17 cellular contexts compared by ENCODE assay signal in genomic region chr6:137729866-137730629, GRCh38.
A peak's percentile ranks its signal among the peaks of the same experiment; 100 is the strongest.
DNase-seq lines count a peak whose midpoint lies in the region; ATAC-seq, FAIRE-seq and TF ChIP-seq lines count a peak whose summit lies in the region.
"Had no signal": no experiment of that assay in that cellular context is flagged by ENCODE, and none has a peak within 500 bp of the region (broad histone marks: within the 10 kb centered on the region; RNA-seq: fewer than 3 reads in every experiment).

No MANE protein-coding gene starts in this region.

- no peak for TF ChIP-seq CTCF in HepG2 (CRISPR knock-in tag; IDR thresholded peaks at IDR 0.05)
- no peak for TF ChIP-seq CTCF in right lobe of liver (IDR thresholded peaks at IDR 0.05)
- TF ChIP-seq CTCF in K562 (IDR thresholded peaks at IDR 0.05 in 2 of 3, conservative IDR thresholded peaks at IDR 0.05 in 1 of 3; ENCODE audit: insufficient read depth in 2 of 3, low read depth in 1 of 3, low read length in 3 of 3), result no peak
- TF ChIP-seq CTCF in keratinocyte (optimal IDR thresholded peaks at IDR 0.05 in 1 of 3, IDR thresholded peaks at IDR 0.05 in 1 of 3, conservative IDR thresholded peaks at IDR 0.05 in 1 of 3; ENCODE audit: extremely low read depth in 1 of 3, insufficient read depth in 2 of 3, low read length in 3 of 3), result no peak

- H3K9ac ChIP-seq in HepG2 (ENCODE audit: insufficient read depth, low read depth, low read length) (no peak overlapping the region; the same call in 1 of the 2 replicates), K562 (ENCODE audit: insufficient read depth in 1 of 2, low read depth in 2 of 2, low read length in 2 of 2) (no peak overlapping the region), keratinocyte (ENCODE audit: control insufficient read depth, extremely low read depth, insufficient read depth, low read length) (peak overlapping the region; percentile 43)

- H3K9me3 ChIP-seq in HepG2 (ENCODE audit: low read length) (no peaks in the 10 kb centered on the region), right lobe of liver (no peaks in the 10 kb centered on the region), K562 (replicated peaks; ENCODE audit: control insufficient read depth, insufficient read depth, low read depth, low read length) (no peaks in the 10 kb centered on the region), keratinocyte (ENCODE audit: control insufficient read depth, low read depth, low read length) (no peaks in the 10 kb centered on the region)

- dilution Hi-C loops in keratinocyte (cut with MboI; ENCODE audit: extremely low pct_ligation_motif_present, low sequenced_read_pairs), result no loop called here

- TF ChIP-seq EP300 in HepG2 (IDR thresholded peaks at IDR 0.05; ENCODE audit: low read depth in 2 of 2, low read length in 2 of 2) (peak; percentile 24 to 72; a peak in 2 of 4 replicates), HepG2 (CRISPR knock-in tag; IDR thresholded peaks at IDR 0.05; ENCODE audit: borderline replicate concordance) (peak; percentile 68; the same call in 1 of the 2 replicates), K562 (IDR thresholded peaks at IDR 0.05; ENCODE audit: low read length) (no peak)

- in situ Hi-C loops in HepG2 (cut with HindIII; ENCODE audit: extremely low pct_ligation_motif_present, low pct_unique_long_range_greater_than_20kb) (loop anchor here (5.0 kb wide), 1 partner anchor 72 kb away; no protein-coding TSS in a partner anchor), K562 (cut with MboI) (no loop called here)

- H3K4me1 ChIP-seq in HepG2 (ENCODE audit: insufficient read depth, low read length) (peaks cover 99% of the 10 kb centered on the region), right lobe of liver (peaks cover 0 to 6% (median 1%) of the 10 kb centered on the region in 4 donors), K562 (replicated peaks in 1 of 2; ENCODE audit: control insufficient read depth in 2 of 2, insufficient read depth in 2 of 2, low read length in 2 of 2) (peaks cover 0 to 8% of the 10 kb centered on the region in 2 experiments; a peak in 1 of 5 replicates), keratinocyte (ENCODE audit: control insufficient read depth, extremely low read depth, insufficient read depth, low read length) (peaks cover 37% of the 10 kb centered on the region)

- no peaks in the 10 kb centered on the region for H4K20me1 ChIP-seq in HepG2 (ENCODE audit: insufficient read depth, low read length)
- H4K20me1 ChIP-seq in K562 (replicated peaks; ENCODE audit: control insufficient read depth, insufficient read depth, low read length), result no peaks in the 10 kb centered on the region
- no peaks in the 10 kb centered on the region for H4K20me1 ChIP-seq in keratinocyte (ENCODE audit: control insufficient read depth, extremely low read depth, insufficient read depth, low read length)

- H3K36me3 ChIP-seq in HepG2 (replicated peaks in 1 of 2; ENCODE audit: control insufficient read depth in 1 of 2, insufficient read depth in 2 of 2, low read length in 2 of 2), result no peaks in the 10 kb centered on the region
- H3K36me3 ChIP-seq in right lobe of liver, result no peaks in the 10 kb centered on the region
- H3K36me3 ChIP-seq in K562 (ENCODE audit: control insufficient read depth, insufficient read depth, low read length), result no peaks in the 10 kb centered on the region
- no peaks in the 10 kb centered on the region for H3K36me3 ChIP-seq in keratinocyte (ENCODE audit: control insufficient read depth in 2 of 2, extremely low read depth in 1 of 2, insufficient read depth in 2 of 2, low read length in 2 of 2)

- H3K27me3 ChIP-seq in HepG2 (ENCODE audit: control insufficient read depth in 1 of 2, insufficient read depth in 2 of 2, low read length in 2 of 2) (no peaks in the 10 kb centered on the region), right lobe of liver (no peaks in the 10 kb centered on the region), K562 (ENCODE audit: control insufficient read depth in 2 of 2, insufficient read depth in 2 of 2, low read length in 2 of 2) (peaks cover 5 to 17% of the 10 kb centered on the region in 2 experiments; a peak in 3 of 5 replicates), keratinocyte (ENCODE audit: control insufficient read depth, extremely low read depth, insufficient read depth, low read length) (no peaks in the 10 kb centered on the region)

- H3K4me2 ChIP-seq in HepG2 (ENCODE audit: low read depth, low read length) (no peak overlapping the region), K562 (ENCODE audit: insufficient read depth, low read length) (no peak overlapping the region), keratinocyte (ENCODE audit: control insufficient read depth, extremely low read depth, insufficient read depth, low read depth, low read length) (peak overlapping the region; percentile 47)

- no TSS peak for BruUV-seq in HepG2 (replicated peaks; lab: Mats Ljungman, UMichigan)
- no TSS peak for BruUV-seq in K562 (replicated peaks; lab: Mats Ljungman, UMichigan)

- H2AFZ ChIP-seq in HepG2 (ENCODE audit: low read length) (no peak overlapping the region), K562 (ENCODE audit: low read depth, low read length) (no peak overlapping the region), keratinocyte (ENCODE audit: control insufficient read depth, low read length) (no peak overlapping the region)

- TF ChIP-seq RAD21 in HepG2 (CRISPR knock-in tag; IDR thresholded peaks at IDR 0.05), result no peak
- TF ChIP-seq RAD21 in K562 (CRISPR knock-in tag; conservative IDR thresholded peaks at IDR 0.05 in 1 of 2, IDR thresholded peaks at IDR 0.05 in 1 of 2), result no peak

- H3K9me1 ChIP-seq in K562 (ENCODE audit: control insufficient read depth, insufficient read depth, low read length) (no peaks in the 10 kb centered on the region), keratinocyte (ENCODE audit: control insufficient read depth, extremely low read depth, insufficient read depth, low read length) (no peaks in the 10 kb centered on the region)

- CTCF ChIA-PET in HepG2 (lab: Yijun Ruan, JAX; ENCODE audit: low intra/inter-chr PET ratio, low total read pairs), result no interaction called here
- CTCF ChIA-PET in K562 (lab: Yijun Ruan, JAX; ENCODE audit: low intra/inter-chr PET ratio), result no interaction called here

- intact Hi-C loops in HepG2 (cut with micrococcal nuclease; ENCODE audit: unreplicated experiment), result loop anchor here (2.0 kb wide), 1 partner anchor 69 kb away; no protein-coding TSS in a partner anchor
- intact Hi-C loops in right lobe of liver (cut with DNase I), result loop anchor here in 1 of 2 donors (10.0 kb wide), 1 partner anchor 135 kb away; the partner anchor contains the start of gene TNFAIP3
- intact Hi-C loops in K562 (cut with micrococcal nuclease), result no loop called here

- no peak for FAIRE-seq in HepG2 (lab: Jason Lieb, UNC)
- FAIRE-seq in K562 (lab: Jason Lieb, UNC), result no peak
- no peak for FAIRE-seq in keratinocyte (lab: Jason Lieb, UNC)
- FAIRE-seq: GM12878 had no signal

- H3K27ac ChIP-seq in HepG2 (ENCODE audit: extremely low read length, insufficient read depth, low read length), result peak overlapping the region; percentile 89
- H3K27ac ChIP-seq in right lobe of liver, result no peak overlapping the region
- H3K27ac ChIP-seq in K562 (ENCODE audit: extremely low read depth, low read depth, low read length), result no peak overlapping the region
- peak overlapping the region; percentile 77 for H3K27ac ChIP-seq in keratinocyte (ENCODE audit: control insufficient read depth, insufficient read depth, low read length)

- DNase-seq in HepG2 (ENCODE audit: low spot score) (peak; percentile 85), right lobe of liver (no peak), K562 (ENCODE audit: extremely low read depth in 1 of 4, low spot score in 3 of 4) (no peak), keratinocyte (ENCODE audit: low read depth, low spot score) (no peak), Ammon's horn (ENCODE audit: low spot score) (no peak), NCI-H146 treated with DMSO at 0.1 percent for 48 hours (lab: John Stamatoyannopoulos, UW; ENCODE audit: unreplicated experiment) (no peak)
- DNase-seq: activated CD4-positive, alpha-beta T cell treated with anti-CD3 and anti-CD28 coated beads, Interleukin-2, amount 10 ng/mL, durations not matched to agents 24 days and 14 days; activated CD8-positive, alpha-beta memory T cell treated with anti-CD3 and anti-CD28 coated beads, Interleukin-2, amount 50 U/mL, for 48 hours; activated naive CD4-positive, alpha-beta T cell; CD8-positive, alpha-beta memory T cell; left ventricle myocardium superior; NCI-H1436; posterior cingulate gyrus; stimulated activated naive CD4-positive, alpha-beta T cell treated with Interleukin-2 at 50 U/mL for 16 hours had no signal

- POLR2A ChIA-PET in HepG2 (lab: Yijun Ruan, JAX) (interaction anchor here (1.7 to 4.3 kb wide), 4 partner anchors 33 to 141 kb away, joined by 5 to 20 read pairs (median 12); partner anchors contain the start of gene TNFAIP3), K562 (lab: Yijun Ruan, JAX) (interaction anchor here (0.7 to 1.7 kb wide), 3 partner anchors 13 to 1630 kb away, joined by 3 to 4 read pairs (median 3); no protein-coding TSS in a partner anchor)

- H3K79me2 ChIP-seq in HepG2 (ENCODE audit: insufficient read depth, low read length) (no peaks in the 10 kb centered on the region), K562 (ENCODE audit: control insufficient read depth, insufficient read depth, low read length) (no peaks in the 10 kb centered on the region), keratinocyte (ENCODE audit: control insufficient read depth, insufficient read depth, low read length) (no peaks in the 10 kb centered on the region)

- 80% methylated on average over 6 of the region's 6 CpGs for WGBS in HepG2 (ENCODE audit: low lambda C conversion rate)
- 90% methylated on average over 6 of the region's 6 CpGs for WGBS in right lobe of liver (ENCODE audit: insufficient coverage, low coverage, low lambda C conversion rate, missing lambda C conversion rate)
- 39% methylated on average over 6 of the region's 6 CpGs for WGBS in K562 (ENCODE audit: insufficient coverage, low coverage, missing lambda C conversion rate)

- 0 out of 3 replicates have a peak, but pooled peaks have one; percentile 6 for ATAC-seq in HepG2
- ATAC-seq in right lobe of liver, result no peak
- no peak for ATAC-seq in K562
- ATAC-seq in GM18502 (IDR thresholded peaks at IDR 0.05; ENCODE audit: poor library complexity, unreplicated experiment), result no peak
- ATAC-seq in GM18867 (IDR thresholded peaks at IDR 0.05; ENCODE audit: unreplicated experiment), result no peak
- ATAC-seq: GM12878 had no signal

- no peak for TF ChIP-seq POLR2A in HepG2 (IDR thresholded peaks at IDR 0.05; ENCODE audit: insufficient read depth in 1 of 2, low read depth in 2 of 2, low read length in 2 of 2)
- no peak for TF ChIP-seq POLR2A in right lobe of liver (IDR thresholded peaks at IDR 0.05)
- TF ChIP-seq POLR2A in K562 (conservative IDR thresholded peaks at IDR 0.05), result no peak

- H3K4me3 ChIP-seq in HepG2 (replicated peaks in 1 of 3; ENCODE audit: insufficient read depth in 1 of 3, low read depth in 2 of 3, low read length in 3 of 3) (no peak overlapping the region), right lobe of liver (no peak overlapping the region), K562 (no peak overlapping the region), keratinocyte (ENCODE audit: control insufficient read depth in 2 of 3, extremely low read depth in 1 of 3, insufficient read depth in 2 of 3, low read depth in 1 of 3, low read length in 3 of 3) (no peak overlapping the region)
- H3K4me3 ChIP-seq: GM12878 had no signal

TF ChIP-seq in HepG2, 621 proteins besides CTCF, POLR2A, EP300 and RAD21 (continues in another document):
- peak; percentile 46 for TF ChIP-seq TCF7 (IDR thresholded peaks at IDR 0.05; ENCODE audit: low read depth)

TF ChIP-seq in K562, 482 proteins besides CTCF, POLR2A, EP300 and RAD21 (continues in another document):
- TF ChIP-seq DMBX1 (CRISPR knock-in tag; IDR thresholded peaks at IDR 0.05; ENCODE audit: borderline replicate concordance), result no peak

Comparison
In these comparisons a context has a peak if more than half of its experiments do, and no peak if none do; other contexts are left out.
1. H3K27ac ChIP-seq: peak in HepG2 (single experiment) and keratinocyte (single experiment); none in right lobe of liver (0 of 3) and K562 (single experiment).
2. Of the 241 proteins assayed by ChIP-seq in both HepG2 and K562: peak only in HepG2: ARID3A, BCL6, BRD4, CEBPB, CEBPG, EP300 and 12 more; only in K562: MEIS2; in both: none; in neither: 219; mixed calls (peak in some experiments, not most) for 3.